Comparison of ENCODE assay signal across 8 cellular contexts in the genomic region with DNA sequence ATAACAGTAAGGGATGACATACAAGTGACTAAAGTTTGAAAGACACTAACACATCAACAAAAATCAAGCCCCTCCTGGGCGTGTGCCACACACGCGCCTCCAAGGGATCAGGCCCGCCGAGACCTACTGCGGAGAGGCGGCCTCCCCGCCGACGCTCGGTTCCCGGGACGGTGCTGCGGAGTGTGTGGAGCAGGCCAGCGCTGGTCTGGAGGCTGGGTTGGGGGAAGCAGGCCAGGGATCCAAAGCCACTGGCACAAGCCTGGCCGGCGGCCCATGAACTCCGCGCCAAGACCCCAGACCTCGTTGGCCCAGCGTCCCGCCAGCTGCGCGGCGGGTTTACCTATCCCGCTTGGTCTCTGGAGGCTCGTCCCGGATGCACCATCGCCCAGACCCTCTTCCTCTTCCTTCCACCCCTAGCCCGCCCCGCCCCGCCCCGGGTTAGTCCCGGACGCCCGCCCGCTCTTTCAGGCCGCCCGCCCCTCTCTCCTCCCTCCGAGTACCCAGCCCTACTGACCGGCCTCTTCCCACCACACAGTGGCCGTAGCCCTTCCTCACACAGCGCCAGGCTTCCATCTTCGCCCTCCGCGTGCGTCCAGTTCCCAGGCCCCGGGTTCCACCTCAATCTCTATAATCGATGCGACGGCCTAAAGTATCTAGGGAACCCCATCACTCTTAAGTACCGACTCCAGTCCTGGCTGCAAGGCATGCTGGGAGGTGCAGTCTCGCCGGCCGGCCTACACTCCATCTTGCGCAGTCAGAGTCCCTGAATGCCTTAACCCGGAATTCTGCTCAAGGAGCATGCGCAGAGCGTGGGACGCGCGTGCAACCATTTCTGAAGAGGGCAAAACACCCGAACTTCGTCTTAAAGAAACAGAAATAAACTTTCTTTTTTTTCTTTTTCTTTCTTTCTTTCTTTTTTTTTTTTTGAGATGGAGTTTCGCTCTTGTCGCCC. TPM values are rescaled to one million over a fixed set of nuclear protein-coding genes. Genes with fewer than 3 reads are reported as not detected.
DNase-seq lines count a peak whose midpoint lies in the region; ATAC-seq, FAIRE-seq and TF ChIP-seq lines count a peak whose summit lies in the region.

A gene with protein sequence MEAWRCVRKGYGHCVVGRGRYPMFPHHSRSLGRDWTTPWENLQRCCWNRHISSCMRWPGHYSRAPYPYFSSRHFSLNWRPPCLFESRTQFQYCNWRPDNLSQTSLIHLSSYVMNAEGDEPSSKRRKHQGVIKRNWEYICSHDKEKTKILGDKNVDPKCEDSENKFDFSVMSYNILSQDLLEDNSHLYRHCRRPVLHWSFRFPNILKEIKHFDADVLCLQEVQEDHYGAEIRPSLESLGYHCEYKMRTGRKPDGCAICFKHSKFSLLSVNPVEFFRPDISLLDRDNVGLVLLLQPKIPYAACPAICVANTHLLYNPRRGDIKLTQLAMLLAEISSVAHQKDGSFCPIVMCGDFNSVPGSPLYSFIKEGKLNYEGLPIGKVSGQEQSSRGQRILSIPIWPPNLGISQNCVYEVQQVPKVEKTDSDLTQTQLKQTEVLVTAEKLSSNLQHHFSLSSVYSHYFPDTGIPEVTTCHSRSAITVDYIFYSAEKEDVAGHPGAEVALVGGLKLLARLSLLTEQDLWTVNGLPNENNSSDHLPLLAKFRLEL (minus strand): TSS at position 769 of the 952 bp plus-strand sequence. CDS start 196 bp downstream, at position 573.

- DNase-seq in AG04449 (ENCODE audit: low read depth, low spot score) (peak; percentile 82), NCI-H2227 treated with DMSO at 0.1 percent for 48 hours (lab: John Stamatoyannopoulos, UW) (peak; percentile 96), bronchial epithelial cell (ENCODE audit: low read depth) (peak; percentile 95), iPS-NIHi11 (ENCODE audit: low spot score) (peak; percentile 94), small intestine (peak; percentile 99)

- 0 to 1% (median 1%) methylated on average over 57 to 66 of the region's 66 CpGs for WGBS in small intestine, 3 donors

- FAIRE-seq in bronchial epithelial cell (lab: Jason Lieb, UNC) (no peak), small intestine (lab: Jason Lieb, UNC) (no peak)

- no peak for TF ChIP-seq CTCF in AG04449 (IDR thresholded peaks at IDR 0.05; ENCODE audit: insufficient read depth, low read length, missing control alignments)
- TF ChIP-seq CTCF in WI38 (IDR thresholded peaks at IDR 0.05; ENCODE audit: low read depth, low read length), result no peak
- TF ChIP-seq CTCF in bronchial epithelial cell (IDR thresholded peaks at IDR 0.05; ENCODE audit: insufficient read depth, low read length, severe bottlenecking), result no peak

- H3K4me3 ChIP-seq in AG04449 (ENCODE audit: low read depth, low read length) (peak within 1 kb of the TSS; percentile 83), WI38 (ENCODE audit: low read depth, low read length) (peak within 1 kb of the TSS; percentile 87), bronchial epithelial cell (ENCODE audit: low read depth, low read length) (peak within 1 kb of the TSS; percentile 89), small intestine (ENCODE audit: low read depth in 1 of 2, low read length in 2 of 2) (peak within 1 kb of the TSS; percentile 70 to 74)

- peaks cover 0 to 1% of the 10 kb centered on the region in 2 donors for H3K4me1 ChIP-seq in small intestine (ENCODE audit: control insufficient read depth in 2 of 2, insufficient read depth in 1 of 2, low read depth in 1 of 2, low read length in 1 of 2)

- H3K9me3 ChIP-seq in small intestine (ENCODE audit: control insufficient read depth, low read depth), result no peaks in the 10 kb centered on the region

- no peaks in the 10 kb centered on the region for H3K27me3 ChIP-seq in bronchial epithelial cell (ENCODE audit: control insufficient read depth, insufficient read depth, low read length)
- H3K27me3 ChIP-seq in small intestine (ENCODE audit: control insufficient read depth in 2 of 2, insufficient read depth in 2 of 2, low read length in 2 of 2), result no peaks in the 10 kb centered on the region

- peaks cover 2% of the 10 kb centered on the region for H3K36me3 ChIP-seq in bronchial epithelial cell (ENCODE audit: control insufficient read depth, insufficient read depth, low read length)
- peaks cover 0 to 2% of the 10 kb centered on the region in 2 donors for H3K36me3 ChIP-seq in small intestine (ENCODE audit: control insufficient read depth in 2 of 2, insufficient read depth in 2 of 2, low read length in 2 of 2)

- POLR2A ChIA-PET in AG04449 (lab: Yijun Ruan, JAX), result interaction anchor here (0.7 kb wide), 2 partner anchors 17 to 1788 kb away, joined by 3 read pairs; no protein-coding TSS in a partner anchor

- ATAC-seq in GM18907 (IDR thresholded peaks at IDR 0.05; ENCODE audit: unreplicated experiment) (peak; percentile 95), HG03159 (IDR thresholded peaks at IDR 0.05; ENCODE audit: unreplicated experiment) (peak; percentile 96)

- CTCF ChIA-PET in AG04449 (lab: Yijun Ruan, JAX), result interaction anchor here (1.5 to 4.2 kb wide), 3 partner anchors 13 to 20 kb away, joined by 4 to 27 read pairs (median 10); no protein-coding TSS in a partner anchor

- peak within 1 kb of the TSS; percentile 80 to 95 for H3K27ac ChIP-seq in small intestine (ENCODE audit: low read depth in 1 of 2, low read length in 1 of 2)

RNA-seq across cellular contexts. Expression of the gene that starts here (rescaled TPM):
- total RNA-seq in bronchial epithelial cell, result 22.4 and 23.2 TPM in 2 replicates
- polyA plus RNA-seq in small intestine, result 10 to 100 TPM in 1 of 3 donors, 1 to 10 TPM in 2; 5.7 to 11.1 (median 8.7) TPM

Comparison
In these comparisons a context has a peak if more than half of its experiments do, and no peak if none do; other contexts are left out.
1. Peak in every context shown above with its lines: DNase-seq, ATAC-seq, H3K4me3 ChIP-seq and H3K27ac ChIP-seq.